Comparison of ENCODE assay signal across 17 cellular contexts in genomic region chr12:27293463-27293862, GRCh38. TPM values are rescaled to one million over a fixed set of nuclear protein-coding genes. Genes with fewer than 3 reads are reported as not detected.
DNase-seq lines count a peak whose midpoint lies in the region; ATAC-seq, FAIRE-seq and TF ChIP-seq lines count a peak whose summit lies in the region.
"Had no signal": no experiment of that assay in that cellular context is flagged by ENCODE, and none has a peak within 500 bp of the region (broad histone marks: within the 10 kb centered on the region; RNA-seq: fewer than 3 reads in every experiment).

No MANE protein-coding gene starts in this region.

- no peaks in the 10 kb centered on the region for H3F3A ChIP-seq in GM23248 (ENCODE audit: insufficient read depth)

- H3K4me1 ChIP-seq in heart right ventricle, result peaks cover 0 to 100% (median 85%) of the 10 kb centered on the region in 9 donors
- H3K4me1 ChIP-seq in GM23248 (ENCODE audit: insufficient read depth), result 0 out of 2 replicates have a peak, but pooled peaks cover 4% of the 10 kb centered on the region
- no peaks in the 10 kb centered on the region for H3K4me1 ChIP-seq in lower lobe of right lung
- H3K4me1 ChIP-seq: foreskin keratinocyte had no signal

- H3K27ac ChIP-seq in heart right ventricle (peak overlapping the region in 8 of 10 donors; percentile 11 to 87 (median 66)), GM23248 (no peak overlapping the region), lower lobe of right lung (no peak overlapping the region)
- H3K27ac ChIP-seq: foreskin keratinocyte had no signal

- no peak for TF ChIP-seq POLR2A in GM12891 (IDR thresholded peaks at IDR 0.05; ENCODE audit: low read depth, low read length)

- intact Hi-C loops in heart right ventricle (cut with DNase I), result loop anchor here in 7 of 10 donors (5.0 to 10.0 kb wide), 6 partner anchors 36 to 359 kb away; partner anchors contain the start of genes STK38L (in 2 of the 7), FGFR1OP2 (in 1 of the 7) and INTS13 (in 1 of the 7)
- intact Hi-C loops in sciatic nerve (cut with DNase I), result no loop called here
- intact Hi-C loops in lower lobe of right lung (cut with DNase I), result no loop called here

- H4K20me1 ChIP-seq in GM23248 (ENCODE audit: insufficient read depth), result no peaks in the 10 kb centered on the region

- no peaks in the 10 kb centered on the region for H3K27me3 ChIP-seq in heart right ventricle
- H3K27me3 ChIP-seq in GM23248 (replicated peaks; ENCODE audit: insufficient read depth), result no peaks in the 10 kb centered on the region
- H3K27me3 ChIP-seq in lower lobe of right lung (ENCODE audit: low read depth), result no peaks in the 10 kb centered on the region
- H3K27me3 ChIP-seq: foreskin keratinocyte had no signal

- peak in 4 of 8 donors; percentile 30 to 71 (median 68) for ATAC-seq in heart right ventricle
- ATAC-seq in sciatic nerve, result peak; percentile 36
- ATAC-seq in HG02759 (IDR thresholded peaks at IDR 0.05; ENCODE audit: unreplicated experiment), result no peak
- no peak for ATAC-seq in lower lobe of right lung
- ATAC-seq: foreskin keratinocyte; Panc1; stimulated activated naive CD8-positive, alpha-beta T cell treated with anti-CD3 and anti-CD28 coated beads, Interleukin-15, Interleukin-2, amounts not matched to agents 100 U/mL and 50 U/mL, for 24 hours had no signal

- TF ChIP-seq CTCF in heart right ventricle (IDR thresholded peaks at IDR 0.05) (no peak), GM10266 (IDR thresholded peaks at IDR 0.05; ENCODE audit: control insufficient read depth, insufficient read depth, low read depth, missing control alignments) (no peak), lower lobe of right lung (IDR thresholded peaks at IDR 0.05) (no peak)

- H3K79me2 ChIP-seq in GM23248 (ENCODE audit: insufficient read depth), result peaks cover 79% of the 10 kb centered on the region

- H3K4me2 ChIP-seq in GM23248 (ENCODE audit: unreplicated experiment), result no peak overlapping the region

- no peaks in the 10 kb centered on the region for H3K9me3 ChIP-seq in heart right ventricle
- no peaks in the 10 kb centered on the region for H3K9me3 ChIP-seq in GM23248 (ENCODE audit: low read depth)
- no peaks in the 10 kb centered on the region for H3K9me3 ChIP-seq in lower lobe of right lung

- FAIRE-seq in GM12891 (lab: Jason Lieb, UNC), result peak; percentile 51

- no peak for DNase-seq in GM12891 (ENCODE audit: insufficient read length, low spot score)
- DNase-seq in astrocyte of the hippocampus (ENCODE audit: low read depth, low spot score), result peak; percentile 58
- peak in 1 of 2 donors; percentile 42 for DNase-seq in heart right ventricle
- DNase-seq in sciatic nerve (ENCODE audit: low spot score), result no peak
- no peak for DNase-seq in GM23248
- no peak for DNase-seq in GM10266 (ENCODE audit: extremely low spot score)
- DNase-seq in lower lobe of right lung, result no peak
- DNase-seq: activated naive CD4-positive, alpha-beta T cell treated with anti-CD3 and anti-CD28 coated beads, Interleukin-2, amount 50 U/mL, for 16 hours; COR-L47; cortex of kidney; foreskin keratinocyte; naive B cell; NCI-H1930; NCI-H69; stimulated activated naive CD8-positive, alpha-beta T cell treated with anti-CD3 and anti-CD28 coated beads, Interleukin-15, Interleukin-2, amounts not matched to agents 100 U/mL and 50 U/mL, for 24 hours had no signal

- H3K36me3 ChIP-seq in heart right ventricle, result peaks cover 0 to 19% (median under 1%) of the 10 kb centered on the region in 9 donors
- 0 out of 2 replicates have a peak, but pooled peaks cover 3% of the 10 kb centered on the region for H3K36me3 ChIP-seq in GM23248 (ENCODE audit: low read depth)
- peaks cover 6% of the 10 kb centered on the region for H3K36me3 ChIP-seq in lower lobe of right lung

- H3K9ac ChIP-seq in GM23248, result no peak overlapping the region

- H3K9me2 ChIP-seq in GM23248 (ENCODE audit: insufficient read depth), result no peaks in the 10 kb centered on the region

- in situ Hi-C loops in GM23248 (cut with MboI), result no loop called here

- H2AFZ ChIP-seq in GM23248, result no peak overlapping the region

- no peak overlapping the region for H3K4me3 ChIP-seq in heart right ventricle
- H3K4me3 ChIP-seq in GM23248, result no peak overlapping the region
- no peak overlapping the region for H3K4me3 ChIP-seq in lower lobe of right lung

- 35 to 41% methylated on average over 3 of the region's 3 CpGs for WGBS in heart right ventricle, 2 donors
- 56 to 70% methylated on average over 3 of the region's 3 CpGs for WGBS in GM23248 (ENCODE audit: low coverage in 1 of 2, low lambda C conversion rate in 2 of 2, missing lambda C conversion rate in 2 of 2), 2 experiments

TF ChIP-seq in GM12891, 5 proteins besides CTCF, POLR2A, EP300 and RAD21:
- TF ChIP-seq POU2F2 (IDR thresholded peaks at IDR 0.05; ENCODE audit: low read depth, low read length) (no peak), PAX5 (IDR thresholded peaks at IDR 0.05; ENCODE audit: insufficient read depth, low read length, severe bottlenecking) (no peak), POLR2AphosphoS5 (IDR thresholded peaks at IDR 0.05; ENCODE audit: low read depth, low read length) (no peak), TAF1 (IDR thresholded peaks at IDR 0.05; ENCODE audit: low read depth, low read length) (no peak), SPI1 (IDR thresholded peaks at IDR 0.05; ENCODE audit: low read depth, low read length) (no peak)

RNA-seq across cellular contexts. Expression of gene BMAL2, which starts 39.2 kb away (rescaled TPM):
- polyA plus RNA-seq in GM12891 (2012; ENCODE audit: low read depth, missing spikeins), result 21.9 TPM
- total RNA-seq in heart right ventricle (1 to 10 TPM; 1.1 to 9.4 (median 2.8) TPM), sciatic nerve (5.3 TPM), lower lobe of right lung (2.6 TPM)
- polyA plus RNA-seq in heart right ventricle (under 1 TPM; 0.44 to 0.93 TPM), GM23248 (2016; fragmentation: Nextera tagmentation; extraction: Ambion mirVana) (14.8 and 14.9 TPM in 2 replicates)
- total RNA-seq in GM23248 (2014; rRNA removed; shearing (Covaris generic)), result 27.3 and 28.7 TPM in 2 replicates

RNA-seq across cellular contexts. Expression of gene STK38L, which starts 49.4 kb away (rescaled TPM):
- 39.9 TPM for polyA plus RNA-seq in GM12891 (2012; ENCODE audit: low read depth, missing spikeins)
- 100 to 1,000 TPM in 5 of 10 donors, 10 to 100 TPM in 5; 40.7 to 165 (median 104) TPM for total RNA-seq in heart right ventricle
- polyA plus RNA-seq in heart right ventricle, result 10 to 100 TPM in 1 of 2 donors, 1 to 10 TPM in 1; 9.5 to 23.5 TPM
- 45.1 TPM for total RNA-seq in sciatic nerve
- total RNA-seq in GM23248 (2014; rRNA removed; shearing (Covaris generic)), result 16.8 and 38.7 TPM in 2 replicates
- polyA plus RNA-seq in GM23248 (2016; fragmentation: Nextera tagmentation; extraction: Ambion mirVana), result 16.0 and 19.9 TPM in 2 replicates
- total RNA-seq in lower lobe of right lung, result 22.2 TPM

Comparison
In these comparisons a context has a peak if more than half of its experiments do, and no peak if none do; other contexts are left out.
1. H3K27ac ChIP-seq: peak in heart right ventricle (8 of 10); none in GM23248 (single experiment) and lower lobe of right lung (single experiment).
2. intact Hi-C loops: an anchor here in heart right ventricle (5.0 to 10.0 kb wide); none called in sciatic nerve and lower lobe of right lung.